9 cellular contexts compared by ENCODE assay signal in the genomic region with DNA sequence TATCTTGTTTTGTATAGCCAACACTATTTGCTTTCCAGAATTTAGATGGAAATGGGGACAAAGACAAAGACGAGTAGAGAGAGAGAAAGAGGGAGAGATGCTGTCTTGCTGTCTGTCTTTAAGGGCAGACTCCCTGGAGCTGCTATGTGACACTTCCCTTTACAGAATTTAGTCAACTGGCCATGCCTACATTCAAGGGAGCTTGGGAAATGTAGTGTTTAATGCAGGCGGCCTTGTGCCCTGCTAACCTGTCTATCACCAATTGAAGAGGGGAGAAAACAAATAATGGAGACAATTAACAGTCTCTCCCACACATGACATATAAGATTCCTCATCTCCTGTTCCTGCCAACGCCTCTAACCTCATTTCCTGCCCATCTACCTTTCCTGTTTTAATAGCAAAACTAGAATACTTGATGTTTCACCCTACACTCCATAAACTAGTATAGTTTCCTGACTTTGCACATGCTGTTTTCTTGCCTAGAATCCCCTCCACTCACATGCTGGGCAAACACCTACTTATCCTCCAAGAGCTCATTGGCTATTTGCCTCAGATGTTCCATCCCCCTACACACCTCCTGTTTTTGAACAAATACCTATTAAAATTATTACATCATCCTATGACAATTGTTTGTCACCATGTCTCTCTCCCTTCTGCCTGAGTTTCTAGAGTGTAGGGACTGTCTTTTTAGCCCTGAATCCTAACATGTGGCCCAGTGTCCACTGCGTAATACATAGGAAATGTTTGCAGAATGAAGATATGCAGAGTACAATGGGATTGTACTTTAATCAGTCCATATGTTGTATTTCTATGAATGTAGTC.
DNase-seq lines count a peak whose midpoint lies in the region; ATAC-seq lines count a peak whose summit lies in the region.
"Had no signal": no experiment of that assay in that cellular context is flagged by ENCODE, and none has a peak within 500 bp of the region (broad histone marks: within the 10 kb centered on the region; RNA-seq: fewer than 3 reads in every experiment).

No MANE protein-coding gene starts in this region.

- ATAC-seq in activated naive CD8-positive, alpha-beta T cell treated with anti-CD3 and anti-CD28 coated beads, Interleukin-2, amount 10 ng/mL, durations not matched to agents 7 days and 5 days (ENCODE audit: low read depth) = no peak
- ATAC-seq in stimulated activated memory B cell treated with anti-CD40 and anti-IgM and Interleukin-4, amounts not matched to agents 10 μg/mL and 1 μg/mL and 100 μg/mL, for 72 hours = peak; percentile 65
- ATAC-seq in HG02610 (IDR thresholded peaks at IDR 0.05; ENCODE audit: unreplicated experiment) (no peak), Right ventricle myocardium inferior (no peak)

- CTCF ChIA-PET in activated CD4-positive, alpha-beta memory T cell treated with anti-CD3 and anti-CD28 coated beads for 36 hours (lab: Charles Lee) = interaction anchor here (1.6 kb wide), 1 partner anchor 12 kb away, joined by 4 read pairs; no protein-coding TSS in a partner anchor
- CTCF ChIA-PET in activated CD4-positive, alpha-beta memory T cell treated with anti-CD3 and anti-CD28 coated beads, Interleukin-2, amount 10 ng/mL, durations not matched to agents 7 days and 5 days (lab: Charles Lee) = no interaction called here

- no peaks in the 10 kb centered on the region for H3K27me3 Mint-ChIP-seq in activated CD4-positive, alpha-beta memory T cell treated with anti-CD3 and anti-CD28 coated beads for 36 hours
- no peaks in the 10 kb centered on the region for H3K27me3 Mint-ChIP-seq in activated CD4-positive, alpha-beta memory T cell treated with anti-CD3 and anti-CD28 coated beads, Interleukin-2, amount 10 ng/mL, durations not matched to agents 7 days and 5 days
- no peaks in the 10 kb centered on the region for H3K27me3 Mint-ChIP-seq in activated naive CD8-positive, alpha-beta T cell treated with anti-CD3 and anti-CD28 coated beads, Interleukin-2, amount 10 ng/mL, durations not matched to agents 7 days and 5 days
- no peaks in the 10 kb centered on the region for H3K27me3 Mint-ChIP-seq in stimulated activated memory B cell treated with anti-CD40 and anti-IgM and Interleukin-4, amounts not matched to agents 10 μg/mL and 1 μg/mL and 100 μg/mL, for 72 hours

- peak; percentile 13 for DNase-seq in activated CD4-positive, alpha-beta memory T cell treated with anti-CD3 and anti-CD28 coated beads for 36 hours
- DNase-seq in activated CD4-positive, alpha-beta memory T cell treated with anti-CD3 and anti-CD28 coated beads, Interleukin-2, amount 10 ng/mL, durations not matched to agents 7 days and 5 days = no peak
- DNase-seq in NCI-H774 (lab: John Stamatoyannopoulos, UW) (peak; percentile 27), superior temporal gyrus (ENCODE audit: extremely low spot score) (no peak), Right ventricle myocardium inferior (ENCODE audit: missing footprints) (no peak)
- DNase-seq in activated naive CD8-positive, alpha-beta T cell treated with anti-CD3 and anti-CD28 coated beads, Interleukin-2, amount 10 ng/mL, durations not matched to agents 7 days and 5 days = no peak
- DNase-seq: Karpas-422 had no signal

- H3K4me3 Mint-ChIP-seq in activated CD4-positive, alpha-beta memory T cell treated with anti-CD3 and anti-CD28 coated beads for 36 hours = no peak overlapping the region
- no peak overlapping the region for H3K4me3 Mint-ChIP-seq in activated CD4-positive, alpha-beta memory T cell treated with anti-CD3 and anti-CD28 coated beads, Interleukin-2, amount 10 ng/mL, durations not matched to agents 7 days and 5 days
- H3K4me3 Mint-ChIP-seq in activated naive CD8-positive, alpha-beta T cell treated with anti-CD3 and anti-CD28 coated beads, Interleukin-2, amount 10 ng/mL, durations not matched to agents 7 days and 5 days = peak overlapping the region; percentile 10
- no peak overlapping the region for H3K4me3 Mint-ChIP-seq in stimulated activated memory B cell treated with anti-CD40 and anti-IgM and Interleukin-4, amounts not matched to agents 10 μg/mL and 1 μg/mL and 100 μg/mL, for 72 hours

- no peaks in the 10 kb centered on the region for H3K36me3 Mint-ChIP-seq in activated CD4-positive, alpha-beta memory T cell treated with anti-CD3 and anti-CD28 coated beads for 36 hours
- peaks cover 6% of the 10 kb centered on the region for H3K36me3 Mint-ChIP-seq in activated CD4-positive, alpha-beta memory T cell treated with anti-CD3 and anti-CD28 coated beads, Interleukin-2, amount 10 ng/mL, durations not matched to agents 7 days and 5 days (ENCODE audit: low read depth)
- H3K36me3 Mint-ChIP-seq in activated naive CD8-positive, alpha-beta T cell treated with anti-CD3 and anti-CD28 coated beads, Interleukin-2, amount 10 ng/mL, durations not matched to agents 7 days and 5 days = peaks cover 5% of the 10 kb centered on the region
- no peaks in the 10 kb centered on the region for H3K36me3 Mint-ChIP-seq in stimulated activated memory B cell treated with anti-CD40 and anti-IgM and Interleukin-4, amounts not matched to agents 10 μg/mL and 1 μg/mL and 100 μg/mL, for 72 hours

- H3K4me1 Mint-ChIP-seq in activated CD4-positive, alpha-beta memory T cell treated with anti-CD3 and anti-CD28 coated beads for 36 hours (ENCODE audit: low read depth) = peaks cover 54% of the 10 kb centered on the region
- peaks cover 52% of the 10 kb centered on the region for H3K4me1 Mint-ChIP-seq in activated CD4-positive, alpha-beta memory T cell treated with anti-CD3 and anti-CD28 coated beads, Interleukin-2, amount 10 ng/mL, durations not matched to agents 7 days and 5 days
- H3K4me1 Mint-ChIP-seq in activated naive CD8-positive, alpha-beta T cell treated with anti-CD3 and anti-CD28 coated beads, Interleukin-2, amount 10 ng/mL, durations not matched to agents 7 days and 5 days = peaks cover 48% of the 10 kb centered on the region
- peaks cover 39% of the 10 kb centered on the region for H3K4me1 Mint-ChIP-seq in stimulated activated memory B cell treated with anti-CD40 and anti-IgM and Interleukin-4, amounts not matched to agents 10 μg/mL and 1 μg/mL and 100 μg/mL, for 72 hours

- intact Hi-C loops in activated CD4-positive, alpha-beta memory T cell treated with anti-CD3 and anti-CD28 coated beads for 36 hours (cut with micrococcal nuclease) = loop anchor here (5.0 kb wide), 2 partner anchors 41 to 44 kb away; no protein-coding TSS in a partner anchor
- intact Hi-C loops in Right ventricle myocardium inferior (cut with DNase I) = no loop called here

- no peaks in the 10 kb centered on the region for H3K9me3 Mint-ChIP-seq in activated CD4-positive, alpha-beta memory T cell treated with anti-CD3 and anti-CD28 coated beads for 36 hours
- H3K9me3 Mint-ChIP-seq in activated CD4-positive, alpha-beta memory T cell treated with anti-CD3 and anti-CD28 coated beads, Interleukin-2, amount 10 ng/mL, durations not matched to agents 7 days and 5 days = no peaks in the 10 kb centered on the region
- H3K9me3 Mint-ChIP-seq in activated naive CD8-positive, alpha-beta T cell treated with anti-CD3 and anti-CD28 coated beads, Interleukin-2, amount 10 ng/mL, durations not matched to agents 7 days and 5 days = peaks cover 1% of the 10 kb centered on the region
- no peaks in the 10 kb centered on the region for H3K9me3 Mint-ChIP-seq in stimulated activated memory B cell treated with anti-CD40 and anti-IgM and Interleukin-4, amounts not matched to agents 10 μg/mL and 1 μg/mL and 100 μg/mL, for 72 hours

- peak overlapping the region; percentile 43 for H3K27ac Mint-ChIP-seq in activated CD4-positive, alpha-beta memory T cell treated with anti-CD3 and anti-CD28 coated beads for 36 hours
- no peak overlapping the region for H3K27ac Mint-ChIP-seq in activated CD4-positive, alpha-beta memory T cell treated with anti-CD3 and anti-CD28 coated beads, Interleukin-2, amount 10 ng/mL, durations not matched to agents 7 days and 5 days
- H3K27ac Mint-ChIP-seq in activated naive CD8-positive, alpha-beta T cell treated with anti-CD3 and anti-CD28 coated beads, Interleukin-2, amount 10 ng/mL, durations not matched to agents 7 days and 5 days = peak overlapping the region; percentile 68
- H3K27ac Mint-ChIP-seq in stimulated activated memory B cell treated with anti-CD40 and anti-IgM and Interleukin-4, amounts not matched to agents 10 μg/mL and 1 μg/mL and 100 μg/mL, for 72 hours = peak overlapping the region; percentile 0

- POLR2A ChIA-PET in activated CD4-positive, alpha-beta memory T cell treated with anti-CD3 and anti-CD28 coated beads for 36 hours (lab: Charles Lee) = no interaction called here
- POLR2A ChIA-PET in activated CD4-positive, alpha-beta memory T cell treated with anti-CD3 and anti-CD28 coated beads, Interleukin-2, amount 10 ng/mL, durations not matched to agents 7 days and 5 days (lab: Charles Lee) = interaction anchor here (0.7 kb wide), 1 partner anchor 467 kb away, joined by 3 read pairs; no protein-coding TSS in a partner anchor
- POLR2A ChIA-PET in activated naive CD8-positive, alpha-beta T cell treated with anti-CD3 and anti-CD28 coated beads, Interleukin-2, amount 10 ng/mL, durations not matched to agents 7 days and 5 days (lab: Charles Lee) = no interaction called here

Comparison
In these comparisons a context has a peak if more than half of its experiments do, and no peak if none do; other contexts are left out.
1. DNase-seq: peak in activated CD4-positive, alpha-beta memory T cell treated with anti-CD3 and anti-CD28 coated beads for 36 hours (single experiment) and NCI-H774 (single experiment); none in activated CD4-positive, alpha-beta memory T cell treated with anti-CD3 and anti-CD28 coated beads, Interleukin-2, amount 10 ng/mL, durations not matched to agents 7 days and 5 days (single experiment), activated naive CD8-positive, alpha-beta T cell treated with anti-CD3 and anti-CD28 coated beads, Interleukin-2, amount 10 ng/mL, durations not matched to agents 7 days and 5 days (single experiment), superior temporal gyrus (single experiment) and Right ventricle myocardium inferior (single experiment).